ENCODE assay signal across 1 cellular context in genomic region chr19:53879145-53880037, GRCh38.
TF ChIP-seq lines count a peak whose summit lies in the region.

No MANE protein-coding gene starts in this region.

TF ChIP-seq in A549, 52 proteins besides CTCF, POLR2A, EP300 and RAD21 (continued from another document):
- TF ChIP-seq ESRRA (IDR thresholded peaks at IDR 0.05; ENCODE audit: borderline replicate concordance, low read length) (no peak), HOXB5 (CRISPR knock-in tag; IDR thresholded peaks at IDR 0.05) (0 out of 2 replicates have a peak, but pooled peaks have one; percentile 5), MAZ (IDR thresholded peaks at IDR 0.05; ENCODE audit: borderline replicate concordance, low read depth, low read length) (0 out of 2 replicates have a peak, but pooled peaks have one; percentile 12), FOSL2 (IDR thresholded peaks at IDR 0.05) (no peak), FOSL2 (CRISPR knock-in tag; IDR thresholded peaks at IDR 0.05) (0 out of 2 replicates have a peak, but pooled peaks have one; percentile 1), CHD2 (IDR thresholded peaks at IDR 0.05; ENCODE audit: low read length, partially characterized antibody) (peak; percentile 38), GATA3 (IDR thresholded peaks at IDR 0.05; ENCODE audit: borderline replicate concordance) (no peak), SMC3 (IDR thresholded peaks at IDR 0.05) (no peak), ZFP36 (IDR thresholded peaks at IDR 0.05; ENCODE audit: borderline replicate concordance, partially characterized antibody) (peak; percentile 23), TFCP2L1 (CRISPR knock-in tag; IDR thresholded peaks at IDR 0.05) (peak; percentile 96), CBX2 (IDR thresholded peaks at IDR 0.05; ENCODE audit: borderline replicate concordance, low read depth) (no peak), EHF (CRISPR knock-in tag; IDR thresholded peaks at IDR 0.05) (no peak), KDM1A (IDR thresholded peaks at IDR 0.05; ENCODE audit: low read depth) (no peak), HOXA7 (CRISPR knock-in tag; IDR thresholded peaks at IDR 0.05) (peak; percentile 67), PHF8 (IDR thresholded peaks at IDR 0.05; ENCODE audit: borderline replicate concordance, low read depth) (no peak), JUN (IDR thresholded peaks at IDR 0.05) (0 out of 5 replicates have a peak, but pooled peaks of 1 of the 2 experiments have one; percentile 7), CBX8 (IDR thresholded peaks at IDR 0.05) (no peak), TP53 (CRISPR knock-in tag; IDR thresholded peaks at IDR 0.05) (no peak; the same call in none of the 2 replicates), EHMT2 (IDR thresholded peaks at IDR 0.05; ENCODE audit: low read depth) (no peak), POLR2AphosphoS2 (conservative IDR thresholded peaks at IDR 0.05; ENCODE audit: low read length) (peak; percentile 99), KDM5A (IDR thresholded peaks at IDR 0.05) (no peak), REST (IDR thresholded peaks at IDR 0.05) (no peak), RNF2 (IDR thresholded peaks at IDR 0.05; ENCODE audit: borderline replicate concordance, low read depth) (no peak), MAFK (IDR thresholded peaks at IDR 0.05; ENCODE audit: partially characterized antibody) (no peak), RARB (CRISPR knock-in tag; IDR thresholded peaks at IDR 0.05) (no peak), RFX5 (IDR thresholded peaks at IDR 0.05) (peak; percentile 62), FOXS1 (CRISPR knock-in tag; IDR thresholded peaks at IDR 0.05) (no peak), RCOR1 (IDR thresholded peaks at IDR 0.05; ENCODE audit: low read depth, low read length) (no peak)
- TF ChIP-seq, protein P1, sequence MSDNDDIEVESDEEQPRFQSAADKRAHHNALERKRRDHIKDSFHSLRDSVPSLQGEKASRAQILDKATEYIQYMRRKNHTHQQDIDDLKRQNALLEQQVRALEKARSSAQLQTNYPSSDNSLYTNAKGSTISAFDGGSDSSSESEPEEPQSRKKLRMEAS (IDR thresholded peaks at IDR 0.05), result peak; percentile 20; the same call in 1 of the 2 replicates
- TF ChIP-seq, protein P2, sequence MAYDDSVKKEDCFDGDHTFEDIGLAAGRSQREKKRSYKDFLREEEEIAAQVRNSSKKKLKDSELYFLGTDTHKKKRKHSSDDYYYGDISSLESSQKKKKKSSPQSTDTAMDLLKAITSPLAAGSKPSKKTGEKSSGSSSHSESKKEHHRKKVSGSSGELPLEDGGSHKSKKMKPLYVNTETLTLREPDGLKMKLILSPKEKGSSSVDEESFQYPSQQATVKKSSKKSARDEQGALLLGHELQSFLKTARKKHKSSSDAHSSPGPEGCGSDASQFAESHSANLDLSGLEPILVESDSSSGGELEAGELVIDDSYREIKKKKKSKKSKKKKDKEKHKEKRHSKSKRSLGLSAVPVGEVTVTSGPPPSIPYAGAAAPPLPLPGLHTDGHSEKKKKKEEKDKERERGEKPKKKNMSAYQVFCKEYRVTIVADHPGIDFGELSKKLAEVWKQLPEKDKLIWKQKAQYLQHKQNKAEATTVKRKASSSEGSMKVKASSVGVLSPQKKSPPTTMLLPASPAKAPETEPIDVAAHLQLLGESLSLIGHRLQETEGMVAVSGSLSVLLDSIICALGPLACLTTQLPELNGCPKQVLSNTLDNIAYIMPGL (CRISPR knock-in tag; IDR thresholded peaks at IDR 0.05; ENCODE audit: borderline replicate concordance), result no peak
- TF ChIP-seq, protein P3, sequence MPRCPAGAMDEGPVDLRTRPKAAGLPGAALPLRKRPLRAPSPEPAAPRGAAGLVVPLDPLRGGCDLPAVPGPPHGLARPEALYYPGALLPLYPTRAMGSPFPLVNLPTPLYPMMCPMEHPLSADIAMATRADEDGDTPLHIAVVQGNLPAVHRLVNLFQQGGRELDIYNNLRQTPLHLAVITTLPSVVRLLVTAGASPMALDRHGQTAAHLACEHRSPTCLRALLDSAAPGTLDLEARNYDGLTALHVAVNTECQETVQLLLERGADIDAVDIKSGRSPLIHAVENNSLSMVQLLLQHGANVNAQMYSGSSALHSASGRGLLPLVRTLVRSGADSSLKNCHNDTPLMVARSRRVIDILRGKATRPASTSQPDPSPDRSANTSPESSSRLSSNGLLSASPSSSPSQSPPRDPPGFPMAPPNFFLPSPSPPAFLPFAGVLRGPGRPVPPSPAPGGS (IDR thresholded peaks at IDR 0.05), result no peak
- TF ChIP-seq, protein P4, sequence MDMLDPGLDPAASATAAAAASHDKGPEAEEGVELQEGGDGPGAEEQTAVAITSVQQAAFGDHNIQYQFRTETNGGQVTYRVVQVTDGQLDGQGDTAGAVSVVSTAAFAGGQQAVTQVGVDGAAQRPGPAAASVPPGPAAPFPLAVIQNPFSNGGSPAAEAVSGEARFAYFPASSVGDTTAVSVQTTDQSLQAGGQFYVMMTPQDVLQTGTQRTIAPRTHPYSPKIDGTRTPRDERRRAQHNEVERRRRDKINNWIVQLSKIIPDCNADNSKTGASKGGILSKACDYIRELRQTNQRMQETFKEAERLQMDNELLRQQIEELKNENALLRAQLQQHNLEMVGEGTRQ (IDR thresholded peaks at IDR 0.05), result 0 out of 2 replicates have a peak, but pooled peaks have one; percentile 11
